ENCODE assay signal across 9 cellular contexts in the genomic region with DNA sequence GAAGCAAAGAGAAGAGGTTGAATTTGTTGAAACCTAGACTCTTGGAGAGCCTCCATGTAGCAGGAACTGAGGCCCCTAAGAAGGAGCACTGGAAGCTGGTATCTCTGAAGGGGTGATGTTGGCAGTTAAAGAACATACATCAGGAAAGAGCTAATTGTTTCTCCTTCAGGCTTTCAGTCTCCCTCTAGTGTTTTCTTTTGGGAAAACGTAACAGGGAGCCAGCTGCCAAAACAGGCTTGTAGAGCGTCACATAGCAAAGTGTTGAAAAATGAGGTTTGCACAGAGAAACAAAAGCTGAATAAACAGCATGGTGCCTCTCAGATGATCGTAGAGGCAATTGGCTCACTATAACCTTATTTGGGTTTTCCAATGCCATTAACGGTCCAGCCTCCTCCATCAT. TPM values are rescaled to one million over a fixed set of nuclear protein-coding genes. Genes with fewer than 3 reads are reported as not detected.
DNase-seq lines count a peak whose midpoint lies in the region; ATAC-seq and TF ChIP-seq lines count a peak whose summit lies in the region.
"Had no signal": no experiment of that assay in that cellular context is flagged by ENCODE, and none has a peak within 500 bp of the region (broad histone marks: within the 10 kb centered on the region; RNA-seq: fewer than 3 reads in every experiment).

No MANE protein-coding gene starts in this region.

- no peaks in the 10 kb centered on the region for H4K20me1 ChIP-seq in neural cell (ENCODE audit: insufficient read depth)

- H3K79me2 ChIP-seq in neural cell (replicated peaks; ENCODE audit: insufficient read depth, low read length): no peaks in the 10 kb centered on the region

- DNase-seq in EL (peak; percentile 15), NAMALWA (ENCODE audit: low spot score) (peak; percentile 35), astrocyte of the spinal cord (ENCODE audit: low read depth, low spot score) (peak; percentile 37), gastrocnemius medialis (no peak), activated gamma-delta T cell treated with Interleukin-2 at 50 U/mL for 16 hours (no peak)
- no peak for DNase-seq in activated CD4-positive, CD25-positive, alpha-beta regulatory T cell (lab: John Stamatoyannopoulos, UW)
- DNase-seq: activated B cell treated with CpG ODN at 0.5 μM for 24 hours had no signal

- H3K27me3 ChIP-seq in neural cell (ENCODE audit: insufficient read depth, low read depth, low read length): no peaks in the 10 kb centered on the region
- no peaks in the 10 kb centered on the region for H3K27me3 ChIP-seq in gastrocnemius medialis

- no peaks in the 10 kb centered on the region for H3K9me2 ChIP-seq in neural cell (ENCODE audit: insufficient read depth, low read length)

- TF ChIP-seq POLR2A in gastrocnemius medialis (IDR thresholded peaks at IDR 0.05): no peak

- no peak overlapping the region for H3K4me2 ChIP-seq in neural cell (ENCODE audit: low read length)

- H3K27ac ChIP-seq in neural cell (ENCODE audit: low read length) (no peak overlapping the region), gastrocnemius medialis (no peak overlapping the region)

- H3K4me3 ChIP-seq in astrocyte of the spinal cord (ENCODE audit: low read depth, low read length) (no peak overlapping the region), neural cell (ENCODE audit: low read length) (no peak overlapping the region), gastrocnemius medialis (no peak overlapping the region)

- peak; percentile 31 for TF ChIP-seq RAD21 in neural cell (conservative IDR thresholded peaks at IDR 0.05)

- TF ChIP-seq CTCF in astrocyte of the spinal cord (IDR thresholded peaks at IDR 0.05; ENCODE audit: low read depth, low read length) (peak; percentile 50), neural cell (IDR thresholded peaks at IDR 0.05; ENCODE audit: poor library complexity, severe bottlenecking) (peak; percentile 50), gastrocnemius medialis (IDR thresholded peaks at IDR 0.05 in 4 of 5, conservative IDR thresholded peaks at IDR 0.05 in 1 of 5) (no peak)

- no peaks in the 10 kb centered on the region for H3K4me1 ChIP-seq in gastrocnemius medialis

- no peaks in the 10 kb centered on the region for H3F3A ChIP-seq in neural cell (ENCODE audit: insufficient read depth, low read length, poor library complexity, severe bottlenecking)

- no peak overlapping the region for H2AFZ ChIP-seq in neural cell (ENCODE audit: low read depth, low read length)

- H3K9me3 ChIP-seq in neural cell (ENCODE audit: low read length) (no peaks in the 10 kb centered on the region), gastrocnemius medialis (no peaks in the 10 kb centered on the region)

- no peak overlapping the region for H3K9ac ChIP-seq in neural cell (ENCODE audit: low read length)

- intact Hi-C loops in gastrocnemius medialis (cut with DNase I; ENCODE audit: low total_unique reads): no loop called here

- no peak for ATAC-seq in gastrocnemius medialis
- no peak for ATAC-seq in GM18909 (IDR thresholded peaks at IDR 0.05; ENCODE audit: poor library complexity, unreplicated experiment)

- TF ChIP-seq EP300 in neural cell (conservative IDR thresholded peaks at IDR 0.05; ENCODE audit: poor library complexity, severe bottlenecking): no peak

- in situ Hi-C loops in astrocyte of the spinal cord (cut with HindIII; ENCODE audit: low sequenced_read_pairs): no loop called here
- in situ Hi-C loops in gastrocnemius medialis (cut with MboI; ENCODE audit: low sequenced_read_pairs in 4 of 4): no loop called here

- H3K36me3 ChIP-seq in neural cell (ENCODE audit: insufficient read depth, low read length): no peaks in the 10 kb centered on the region
- H3K36me3 ChIP-seq in gastrocnemius medialis: no peaks in the 10 kb centered on the region

TF ChIP-seq in neural cell, 6 proteins besides CTCF, POLR2A, EP300 and RAD21:
- TF ChIP-seq TAF1 (IDR thresholded peaks at IDR 0.05; ENCODE audit: low read depth) (no peak), POLR2AphosphoS5 (IDR thresholded peaks at IDR 0.05) (no peak), MXI1 (conservative IDR thresholded peaks at IDR 0.05; ENCODE audit: poor library complexity, severe bottlenecking) (no peak), SMC3 (conservative IDR thresholded peaks at IDR 0.05; ENCODE audit: poor library complexity) (peak; percentile 45), EZH2 (IDR thresholded peaks at IDR 0.05; ENCODE audit: borderline replicate concordance, insufficient read depth, low read length, poor library complexity, severe bottlenecking) (no peak)
- TF ChIP-seq, protein P1, sequence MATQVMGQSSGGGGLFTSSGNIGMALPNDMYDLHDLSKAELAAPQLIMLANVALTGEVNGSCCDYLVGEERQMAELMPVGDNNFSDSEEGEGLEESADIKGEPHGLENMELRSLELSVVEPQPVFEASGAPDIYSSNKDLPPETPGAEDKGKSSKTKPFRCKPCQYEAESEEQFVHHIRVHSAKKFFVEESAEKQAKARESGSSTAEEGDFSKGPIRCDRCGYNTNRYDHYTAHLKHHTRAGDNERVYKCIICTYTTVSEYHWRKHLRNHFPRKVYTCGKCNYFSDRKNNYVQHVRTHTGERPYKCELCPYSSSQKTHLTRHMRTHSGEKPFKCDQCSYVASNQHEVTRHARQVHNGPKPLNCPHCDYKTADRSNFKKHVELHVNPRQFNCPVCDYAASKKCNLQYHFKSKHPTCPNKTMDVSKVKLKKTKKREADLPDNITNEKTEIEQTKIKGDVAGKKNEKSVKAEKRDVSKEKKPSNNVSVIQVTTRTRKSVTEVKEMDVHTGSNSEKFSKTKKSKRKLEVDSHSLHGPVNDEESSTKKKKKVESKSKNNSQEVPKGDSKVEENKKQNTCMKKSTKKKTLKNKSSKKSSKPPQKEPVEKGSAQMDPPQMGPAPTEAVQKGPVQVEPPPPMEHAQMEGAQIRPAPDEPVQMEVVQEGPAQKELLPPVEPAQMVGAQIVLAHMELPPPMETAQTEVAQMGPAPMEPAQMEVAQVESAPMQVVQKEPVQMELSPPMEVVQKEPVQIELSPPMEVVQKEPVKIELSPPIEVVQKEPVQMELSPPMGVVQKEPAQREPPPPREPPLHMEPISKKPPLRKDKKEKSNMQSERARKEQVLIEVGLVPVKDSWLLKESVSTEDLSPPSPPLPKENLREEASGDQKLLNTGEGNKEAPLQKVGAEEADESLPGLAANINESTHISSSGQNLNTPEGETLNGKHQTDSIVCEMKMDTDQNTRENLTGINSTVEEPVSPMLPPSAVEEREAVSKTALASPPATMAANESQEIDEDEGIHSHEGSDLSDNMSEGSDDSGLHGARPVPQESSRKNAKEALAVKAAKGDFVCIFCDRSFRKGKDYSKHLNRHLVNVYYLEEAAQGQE (IDR thresholded peaks at IDR 0.05; ENCODE audit: borderline replicate concordance): no peak
TF ChIP-seq in neural cell: peak in this region for 1.

RNA-seq across cellular contexts. Expression of gene CAND1, which starts 46.9 kb away (rescaled TPM):
- 132 and 137 TPM in 2 replicates for polyA plus RNA-seq in neural cell
- polyA minus RNA-seq in neural cell: 322 and 349 TPM in 2 replicates
- total RNA-seq in gastrocnemius medialis: 10 to 100 TPM; 10.5 to 23.0 (median 13.1) TPM

Comparison
In these comparisons a context has a peak if more than half of its experiments do, and no peak if none do; other contexts are left out.
1. DNase-seq: peak in EL (single experiment), NAMALWA (single experiment) and astrocyte of the spinal cord (single experiment); none in gastrocnemius medialis (0 of 2), activated CD4-positive, CD25-positive, alpha-beta regulatory T cell (0 of 4) and activated gamma-delta T cell treated with Interleukin-2 at 50 U/mL for 16 hours (single experiment).
2. CTCF ChIP-seq: peak in astrocyte of the spinal cord (single experiment) and neural cell (single experiment); none in gastrocnemius medialis (0 of 5).